ENCODE assay signal across 2 cellular contexts in the genomic region with DNA sequence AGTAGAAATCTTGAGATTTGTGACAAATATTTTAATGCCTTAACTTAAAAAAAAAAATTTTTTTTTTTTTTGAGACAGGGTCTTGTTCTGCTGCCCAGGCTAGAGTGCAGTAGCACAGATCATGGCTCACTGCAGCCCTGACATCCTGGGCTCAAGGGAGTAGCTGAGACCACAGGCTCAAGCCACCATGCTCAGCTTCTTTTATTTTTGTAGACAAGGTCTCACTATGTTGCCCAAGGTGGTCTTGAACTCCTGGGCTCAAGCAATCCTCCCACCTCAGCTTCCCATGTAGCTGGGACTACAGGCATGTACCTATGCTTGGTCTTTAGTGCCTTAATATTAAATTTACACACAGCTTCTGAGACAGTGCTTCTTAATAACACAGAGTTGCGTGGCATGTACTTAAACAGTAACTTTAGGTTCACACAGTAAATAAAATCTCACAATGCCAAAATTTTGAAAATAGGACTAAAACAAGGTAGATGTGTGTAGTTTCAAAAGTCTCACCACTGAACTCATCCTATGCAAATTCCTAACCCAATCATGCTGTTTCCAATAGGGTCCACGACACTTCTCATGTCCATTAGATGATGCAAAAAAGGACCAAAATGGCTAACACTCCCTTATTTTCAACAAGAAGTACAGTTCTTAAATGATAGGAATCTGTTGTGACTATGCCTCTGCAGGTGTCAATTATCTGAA.
TF ChIP-seq lines count a peak whose summit lies in the region.

No MANE protein-coding gene starts in this region.

TF ChIP-seq in A549, 52 proteins besides CTCF, POLR2A, EP300 and RAD21:
- TF ChIP-seq, protein P1, sequence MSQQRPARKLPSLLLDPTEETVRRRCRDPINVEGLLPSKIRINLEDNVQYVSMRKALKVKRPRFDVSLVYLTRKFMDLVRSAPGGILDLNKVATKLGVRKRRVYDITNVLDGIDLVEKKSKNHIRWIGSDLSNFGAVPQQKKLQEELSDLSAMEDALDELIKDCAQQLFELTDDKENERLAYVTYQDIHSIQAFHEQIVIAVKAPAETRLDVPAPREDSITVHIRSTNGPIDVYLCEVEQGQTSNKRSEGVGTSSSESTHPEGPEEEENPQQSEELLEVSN (IDR thresholded peaks at IDR 0.05; ENCODE audit: borderline replicate concordance, low read depth), result no peak
- TF ChIP-seq EHF (CRISPR knock-in tag; IDR thresholded peaks at IDR 0.05) (no peak), HOXB13 (CRISPR knock-in tag; IDR thresholded peaks at IDR 0.05; ENCODE audit: low read depth) (no peak)
- TF ChIP-seq, protein P2, sequence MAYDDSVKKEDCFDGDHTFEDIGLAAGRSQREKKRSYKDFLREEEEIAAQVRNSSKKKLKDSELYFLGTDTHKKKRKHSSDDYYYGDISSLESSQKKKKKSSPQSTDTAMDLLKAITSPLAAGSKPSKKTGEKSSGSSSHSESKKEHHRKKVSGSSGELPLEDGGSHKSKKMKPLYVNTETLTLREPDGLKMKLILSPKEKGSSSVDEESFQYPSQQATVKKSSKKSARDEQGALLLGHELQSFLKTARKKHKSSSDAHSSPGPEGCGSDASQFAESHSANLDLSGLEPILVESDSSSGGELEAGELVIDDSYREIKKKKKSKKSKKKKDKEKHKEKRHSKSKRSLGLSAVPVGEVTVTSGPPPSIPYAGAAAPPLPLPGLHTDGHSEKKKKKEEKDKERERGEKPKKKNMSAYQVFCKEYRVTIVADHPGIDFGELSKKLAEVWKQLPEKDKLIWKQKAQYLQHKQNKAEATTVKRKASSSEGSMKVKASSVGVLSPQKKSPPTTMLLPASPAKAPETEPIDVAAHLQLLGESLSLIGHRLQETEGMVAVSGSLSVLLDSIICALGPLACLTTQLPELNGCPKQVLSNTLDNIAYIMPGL (CRISPR knock-in tag; IDR thresholded peaks at IDR 0.05; ENCODE audit: borderline replicate concordance), result 0 out of 2 replicates have a peak, but pooled peaks have one; percentile 22

TF ChIP-seq in K562, 482 proteins besides CTCF, POLR2A, EP300 and RAD21:
- TF ChIP-seq, protein P3, sequence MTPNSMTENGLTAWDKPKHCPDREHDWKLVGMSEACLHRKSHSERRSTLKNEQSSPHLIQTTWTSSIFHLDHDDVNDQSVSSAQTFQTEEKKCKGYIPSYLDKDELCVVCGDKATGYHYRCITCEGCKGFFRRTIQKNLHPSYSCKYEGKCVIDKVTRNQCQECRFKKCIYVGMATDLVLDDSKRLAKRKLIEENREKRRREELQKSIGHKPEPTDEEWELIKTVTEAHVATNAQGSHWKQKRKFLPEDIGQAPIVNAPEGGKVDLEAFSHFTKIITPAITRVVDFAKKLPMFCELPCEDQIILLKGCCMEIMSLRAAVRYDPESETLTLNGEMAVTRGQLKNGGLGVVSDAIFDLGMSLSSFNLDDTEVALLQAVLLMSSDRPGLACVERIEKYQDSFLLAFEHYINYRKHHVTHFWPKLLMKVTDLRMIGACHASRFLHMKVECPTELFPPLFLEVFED (CRISPR knock-in tag; conservative IDR thresholded peaks at IDR 0.05), result no peak
- TF ChIP-seq, protein P4, sequence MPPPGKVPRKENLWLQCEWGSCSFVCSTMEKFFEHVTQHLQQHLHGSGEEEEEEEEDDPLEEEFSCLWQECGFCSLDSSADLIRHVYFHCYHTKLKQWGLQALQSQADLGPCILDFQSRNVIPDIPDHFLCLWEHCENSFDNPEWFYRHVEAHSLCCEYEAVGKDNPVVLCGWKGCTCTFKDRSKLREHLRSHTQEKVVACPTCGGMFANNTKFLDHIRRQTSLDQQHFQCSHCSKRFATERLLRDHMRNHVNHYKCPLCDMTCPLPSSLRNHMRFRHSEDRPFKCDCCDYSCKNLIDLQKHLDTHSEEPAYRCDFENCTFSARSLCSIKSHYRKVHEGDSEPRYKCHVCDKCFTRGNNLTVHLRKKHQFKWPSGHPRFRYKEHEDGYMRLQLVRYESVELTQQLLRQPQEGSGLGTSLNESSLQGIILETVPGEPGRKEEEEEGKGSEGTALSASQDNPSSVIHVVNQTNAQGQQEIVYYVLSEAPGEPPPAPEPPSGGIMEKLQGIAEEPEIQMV (tag; conservative IDR thresholded peaks at IDR 0.05; ENCODE audit: low read depth), result no peak
- TF ChIP-seq ZNF212 (CRISPR knock-in tag; IDR thresholded peaks at IDR 0.05), result no peak
- no peak; the same call in 1 of the 2 replicates for TF ChIP-seq ZFX (CRISPR knock-in tag; IDR thresholded peaks at IDR 0.05)
